ENCODE assay signal across 16 cellular contexts in the genomic region with DNA sequence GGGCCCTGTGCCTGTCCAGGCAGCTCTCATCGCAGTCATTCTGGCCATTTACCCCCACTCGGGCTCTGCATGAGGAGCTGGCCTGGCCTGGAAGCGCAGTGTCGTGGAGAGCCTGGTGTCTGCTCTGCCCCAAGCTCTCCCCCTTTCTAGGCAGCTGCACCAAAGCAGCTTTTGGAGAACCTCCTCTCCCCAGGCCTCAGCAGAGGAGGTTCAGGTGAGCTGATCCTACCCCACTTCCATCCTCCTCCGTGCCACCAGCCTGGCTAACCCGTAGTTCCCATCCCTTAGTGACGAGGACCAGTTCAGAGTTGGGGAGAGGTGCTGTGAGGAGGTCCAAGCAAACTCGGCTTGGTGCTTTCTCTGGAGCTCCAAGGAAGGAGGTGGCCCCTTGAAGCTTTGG.
"Had no signal": no experiment of that assay in that cellular context is flagged by ENCODE, and none has a peak within 500 bp of the region (broad histone marks: within the 10 kb centered on the region; RNA-seq: fewer than 3 reads in every experiment).

No MANE protein-coding gene starts in this region.

- H3K36me3 ChIP-seq: esophagus squamous epithelium, gastroesophageal sphincter, left ventricle myocardium inferior, lower lobe of right lung, right lobe of liver, suprapubic skin, thyroid gland, upper lobe of right lung, vagina had no signal

- ATAC-seq: gastroesophageal sphincter; lower lobe of right lung; psoas muscle; right lobe of liver; stimulated activated naive CD8-positive, alpha-beta T cell treated with anti-CD3 and anti-CD28 coated beads, Interleukin-15, Interleukin-2, amounts not matched to agents 100 U/mL and 50 U/mL, for 24 hours; upper lobe of right lung had no signal

- H3K4me1 ChIP-seq: lower lobe of right lung had no signal

- H3K27me3 ChIP-seq: vagina had no signal

- DNase-seq: esophagus squamous epithelium; foreskin fibroblast; glutamatergic neuron; left ventricle myocardium inferior; lower lobe of right lung; midbrain; psoas muscle; retina; stimulated activated CD4-positive, alpha-beta T cell treated with anti-CD3 and anti-CD28 coated beads, Interleukin-2, amount 100 ng/mL, for 24 hours; stimulated activated naive CD8-positive, alpha-beta T cell treated with anti-CD3 and anti-CD28 coated beads, Interleukin-15, Interleukin-2, amounts not matched to agents 100 U/mL and 50 U/mL, for 24 hours; thyroid gland; upper lobe of right lung had no signal

- H3K27ac ChIP-seq: esophagus squamous epithelium, gastroesophageal sphincter, left ventricle myocardium inferior, lower lobe of right lung, psoas muscle, right lobe of liver, suprapubic skin, thyroid gland, upper lobe of right lung, vagina had no signal

- H3K9me3 ChIP-seq: esophagus squamous epithelium, gastroesophageal sphincter, left ventricle myocardium inferior, lower lobe of right lung, psoas muscle, right lobe of liver, suprapubic skin, thyroid gland, upper lobe of right lung, vagina had no signal

- H3K4me3 ChIP-seq: esophagus squamous epithelium, gastroesophageal sphincter, left ventricle myocardium inferior, lower lobe of right lung, psoas muscle, right lobe of liver, suprapubic skin, thyroid gland, upper lobe of right lung, vagina had no signal
